10 cellular contexts compared by ENCODE assay signal in genomic region chr7:23654508-23654907, GRCh38.
DNase-seq lines count a peak whose midpoint lies in the region; ATAC-seq and TF ChIP-seq lines count a peak whose summit lies in the region.
"Had no signal": no experiment of that assay in that cellular context is flagged by ENCODE, and none has a peak within 500 bp of the region (broad histone marks: within the 10 kb centered on the region; RNA-seq: fewer than 3 reads in every experiment).

No MANE protein-coding gene starts in this region.

- H3K36me3 ChIP-seq in HAP-1 (replicated peaks), result no peaks in the 10 kb centered on the region

- H3K4me3 ChIP-seq in AG10803 (ENCODE audit: low read length) (no peak overlapping the region), HAP-1 (no peak overlapping the region)

- DNase-seq in AG10803 (ENCODE audit: low read depth), result peak; percentile 1
- peak; percentile 22 to 57 for DNase-seq in HAP-1 (ENCODE audit: low spot score in 2 of 2)
- DNase-seq in SW480 (ENCODE audit: low spot score), result peak; percentile 23
- DNase-seq in iris pigment epithelial cell (ENCODE audit: low read depth), result peak; percentile 29
- DNase-seq in GM20000 (ENCODE audit: low spot score), result no peak
- no peak for DNase-seq in 8988T
- DNase-seq: activated T-cell treated with anti-CD3 and anti-CD28 coated beads, Interleukin-2, amount 50 U/mL, for 4 hours; NCI-H1436 had no signal

- peaks cover 5% of the 10 kb centered on the region for H3K9me3 ChIP-seq in HAP-1

- no peaks in the 10 kb centered on the region for H3K4me1 ChIP-seq in HAP-1

- no peak for ATAC-seq in GM21515 (IDR thresholded peaks at IDR 0.05; ENCODE audit: unreplicated experiment)
- ATAC-seq in HG02759 (IDR thresholded peaks at IDR 0.05; ENCODE audit: unreplicated experiment), result no peak
- ATAC-seq: activated T-cell treated with anti-CD3 and anti-CD28 coated beads, Interleukin-2, amount 50 U/mL, for 4 hours had no signal

- H3K27me3 ChIP-seq in HAP-1 (ENCODE audit: low read depth), result no peaks in the 10 kb centered on the region

- TF ChIP-seq CTCF in AG10803 (conservative IDR thresholded peaks at IDR 0.05; ENCODE audit: low read length), result peak; percentile 32
- no peak for TF ChIP-seq CTCF in GM20000 (IDR thresholded peaks at IDR 0.05; ENCODE audit: extremely low read depth, missing control alignments)

- in situ Hi-C loops in HAP-1 (cut with MboI; ENCODE audit: low sequenced_read_pairs), result no loop called here

Comparison
In these comparisons a context has a peak if more than half of its experiments do, and no peak if none do; other contexts are left out.
1. DNase-seq: peak in AG10803 (single experiment), HAP-1 (2 of 2), SW480 (single experiment) and iris pigment epithelial cell (single experiment); none in GM20000 (single experiment) and 8988T (single experiment).